18 cellular contexts compared by ENCODE assay signal in genomic region chr16:84879569-84880487, GRCh38.
DNase-seq lines count a peak whose midpoint lies in the region; ATAC-seq and TF ChIP-seq lines count a peak whose summit lies in the region.
"Had no signal": no experiment of that assay in that cellular context is flagged by ENCODE, and none has a peak within 500 bp of the region (broad histone marks: within the 10 kb centered on the region; RNA-seq: fewer than 3 reads in every experiment).

No MANE protein-coding gene starts in this region.

- no peaks in the 10 kb centered on the region for H3K36me3 Mint-ChIP-seq in stimulated activated naive B cell treated with anti-CD40 and anti-IgM and Interleukin-4, amounts not matched to agents 10 μg/mL and 1 μg/mL and 100 μg/mL, for 72 hours
- no peaks in the 10 kb centered on the region for H3K36me3 Mint-ChIP-seq in natural killer cell treated with Interleukin-12 subunit alpha and Interleukin-12 subunit beta and Interleukin-15 and Interleukin-18, amount 100 ng/mL, for 72 hours
- H3K36me3 Mint-ChIP-seq in activated naive CD4-positive, alpha-beta T cell treated with anti-CD3 and anti-CD28 coated beads for 36 hours (ENCODE audit: low read depth): no peaks in the 10 kb centered on the region

- H3K4me1 Mint-ChIP-seq in stimulated activated naive B cell treated with anti-CD40 and anti-IgM and Interleukin-4, amounts not matched to agents 10 μg/mL and 1 μg/mL and 100 μg/mL, for 72 hours: peaks cover 0 to 7% of the 10 kb centered on the region in 2 donors
- no peaks in the 10 kb centered on the region for H3K4me1 Mint-ChIP-seq in natural killer cell treated with Interleukin-12 subunit alpha and Interleukin-12 subunit beta and Interleukin-15 and Interleukin-18, amount 100 ng/mL, for 72 hours (ENCODE audit: low read depth in 2 of 2)
- peaks cover 2% of the 10 kb centered on the region for H3K4me1 Mint-ChIP-seq in activated naive CD4-positive, alpha-beta T cell treated with anti-CD3 and anti-CD28 coated beads for 36 hours (ENCODE audit: low read depth)

- no peaks in the 10 kb centered on the region for H3K9me3 ChIP-seq in HEK293 (ENCODE audit: control insufficient read depth, insufficient read depth, low read depth, low read length)
- H3K9me3 ChIP-seq: psoas muscle, thyroid gland had no signal

- POLR2A ChIA-PET in HEK293 (lab: Yijun Ruan, JAX): no interaction called here

- H3K27ac Mint-ChIP-seq in stimulated activated naive B cell treated with anti-CD40 and anti-IgM and Interleukin-4, amounts not matched to agents 10 μg/mL and 1 μg/mL and 100 μg/mL, for 72 hours: peak overlapping the region; percentile 59
- H3K27ac Mint-ChIP-seq in natural killer cell treated with Interleukin-12 subunit alpha and Interleukin-12 subunit beta and Interleukin-15 and Interleukin-18, amount 100 ng/mL, for 72 hours: peak overlapping the region in 1 of 2 donors; percentile 5
- H3K27ac Mint-ChIP-seq in activated naive CD4-positive, alpha-beta T cell treated with anti-CD3 and anti-CD28 coated beads for 36 hours: no peak overlapping the region

- peaks cover 13 to 16% of the 10 kb centered on the region in 2 donors for H3K27me3 Mint-ChIP-seq in stimulated activated naive B cell treated with anti-CD40 and anti-IgM and Interleukin-4, amounts not matched to agents 10 μg/mL and 1 μg/mL and 100 μg/mL, for 72 hours
- H3K27me3 Mint-ChIP-seq in natural killer cell treated with Interleukin-12 subunit alpha and Interleukin-12 subunit beta and Interleukin-15 and Interleukin-18, amount 100 ng/mL, for 72 hours: peaks cover 21 to 25% of the 10 kb centered on the region in 2 donors
- no peaks in the 10 kb centered on the region for H3K27me3 Mint-ChIP-seq in activated naive CD4-positive, alpha-beta T cell treated with anti-CD3 and anti-CD28 coated beads for 36 hours (ENCODE audit: low read depth)

- peak; percentile 95 for DNase-seq in RPMI7951 (ENCODE audit: low read depth)
- peak; percentile 15 for DNase-seq in inferior parietal cortex (ENCODE audit: extremely low spot score)
- DNase-seq in stimulated activated naive B cell treated with anti-CD40 and anti-IgM and Interleukin-4, amounts not matched to agents 10 μg/mL and 1 μg/mL and 100 μg/mL, for 72 hours: no peak
- no peak for DNase-seq in natural killer cell treated with Interleukin-12 subunit alpha and Interleukin-12 subunit beta and Interleukin-15 and Interleukin-18, amount 100 ng/mL, for 72 hours (ENCODE audit: low spot score)
- DNase-seq in NCI-H1105 (lab: John Stamatoyannopoulos, UW): no peak
- no peak for DNase-seq in activated naive CD4-positive, alpha-beta T cell treated with anti-CD3 and anti-CD28 coated beads for 36 hours
- DNase-seq: activated CD4-positive, CD25-positive, alpha-beta regulatory T cell; activated CD8-positive, alpha-beta memory T cell treated with anti-CD3 and anti-CD28 coated beads, Interleukin-2, amount 50 U/mL, for 48 hours; activated naive CD4-positive, alpha-beta T cell treated with anti-CD3 and anti-CD28 coated beads, Interleukin-2, amount 50 U/mL, for 16 hours; brain microvascular endothelial cell; effector CD4-positive, alpha-beta T cell; foreskin melanocyte; NCI-H1092 treated with DMSO at 0.1 percent for 48 hours; thyroid gland had no signal

- intact Hi-C loops in activated naive CD4-positive, alpha-beta T cell treated with anti-CD3 and anti-CD28 coated beads for 36 hours (cut with micrococcal nuclease): no loop called here

- CTCF ChIA-PET in HEK293 (lab: Yijun Ruan, JAX): interaction anchor here (0.6 kb wide), 1 partner anchor 72 kb away, joined by 4 read pairs; no protein-coding TSS in a partner anchor
- CTCF ChIA-PET in activated naive CD4-positive, alpha-beta T cell treated with anti-CD3 and anti-CD28 coated beads for 36 hours (lab: Charles Lee): interaction anchor here (0.6 to 0.8 kb wide), 2 partner anchors 72 to 310 kb away, joined by 3 to 4 read pairs; no protein-coding TSS in a partner anchor

- no peak overlapping the region for H3K4me3 Mint-ChIP-seq in stimulated activated naive B cell treated with anti-CD40 and anti-IgM and Interleukin-4, amounts not matched to agents 10 μg/mL and 1 μg/mL and 100 μg/mL, for 72 hours
- no peak overlapping the region for H3K4me3 Mint-ChIP-seq in natural killer cell treated with Interleukin-12 subunit alpha and Interleukin-12 subunit beta and Interleukin-15 and Interleukin-18, amount 100 ng/mL, for 72 hours
- no peak overlapping the region for H3K4me3 Mint-ChIP-seq in activated naive CD4-positive, alpha-beta T cell treated with anti-CD3 and anti-CD28 coated beads for 36 hours

- H3K27ac ChIP-seq in HEK293 (ENCODE audit: extremely low read depth, low read depth, low read length): no peak overlapping the region
- H3K27ac ChIP-seq: brain microvascular endothelial cell, C4-2B, psoas muscle, thyroid gland had no signal

- no peaks in the 10 kb centered on the region for H3K4me1 ChIP-seq in HEK293 (ENCODE audit: control insufficient read depth, insufficient read depth, low read length)
- H3K4me1 ChIP-seq: psoas muscle had no signal

- H3K36me3 ChIP-seq in HEK293 (ENCODE audit: control insufficient read depth in 2 of 2, insufficient read depth in 1 of 2, low read length in 2 of 2): no peaks in the 10 kb centered on the region
- H3K36me3 ChIP-seq: thyroid gland had no signal

- no peak for ATAC-seq in stimulated activated naive B cell treated with anti-CD40 and anti-IgM and Interleukin-4, amounts not matched to agents 10 μg/mL and 1 μg/mL and 100 μg/mL, for 72 hours (replicated peaks)
- no peak for ATAC-seq in natural killer cell treated with Interleukin-12 subunit alpha and Interleukin-12 subunit beta and Interleukin-15 and Interleukin-18, amount 100 ng/mL, for 72 hours
- no peak for ATAC-seq in HG02759 (IDR thresholded peaks at IDR 0.05; ENCODE audit: unreplicated experiment)
- ATAC-seq: psoas muscle had no signal

- no peaks in the 10 kb centered on the region for H3K9me3 Mint-ChIP-seq in stimulated activated naive B cell treated with anti-CD40 and anti-IgM and Interleukin-4, amounts not matched to agents 10 μg/mL and 1 μg/mL and 100 μg/mL, for 72 hours
- no peaks in the 10 kb centered on the region for H3K9me3 Mint-ChIP-seq in natural killer cell treated with Interleukin-12 subunit alpha and Interleukin-12 subunit beta and Interleukin-15 and Interleukin-18, amount 100 ng/mL, for 72 hours
- no peaks in the 10 kb centered on the region for H3K9me3 Mint-ChIP-seq in activated naive CD4-positive, alpha-beta T cell treated with anti-CD3 and anti-CD28 coated beads for 36 hours

- TF ChIP-seq CTCF in HEK293 (tag by site-specific recombination; IDR thresholded peaks at IDR 0.05): no peak

- no peak overlapping the region for H3K4me3 ChIP-seq in HEK293 (ENCODE audit: low read depth, low read length)
- H3K4me3 ChIP-seq: psoas muscle, thyroid gland had no signal

TF ChIP-seq in HEK293, 187 proteins besides CTCF, POLR2A, EP300 and RAD21:
- TF ChIP-seq KLF1 (tag by site-specific recombination; IDR thresholded peaks at IDR 0.05) (peak; percentile 32; the same call in 1 of the 2 replicates), MEIS1 (CRISPR knock-in tag; IDR thresholded peaks at IDR 0.05; ENCODE audit: borderline replicate concordance) (no peak), EGR2 (tag by site-specific recombination; IDR thresholded peaks at IDR 0.05; ENCODE audit: low read depth) (0 out of 2 replicates have a peak, but pooled peaks have one; percentile 19), ZBTB20 (tag by site-specific recombination; IDR thresholded peaks at IDR 0.05) (no peak)

Comparison
In these comparisons a context has a peak if more than half of its experiments do, and no peak if none do; other contexts are left out.
1. DNase-seq: peak in RPMI7951 (single experiment) and inferior parietal cortex (single experiment); none in stimulated activated naive B cell treated with anti-CD40 and anti-IgM and Interleukin-4, amounts not matched to agents 10 μg/mL and 1 μg/mL and 100 μg/mL, for 72 hours (single experiment), natural killer cell treated with Interleukin-12 subunit alpha and Interleukin-12 subunit beta and Interleukin-15 and Interleukin-18, amount 100 ng/mL, for 72 hours (single experiment), NCI-H1105 (single experiment) and activated naive CD4-positive, alpha-beta T cell treated with anti-CD3 and anti-CD28 coated beads for 36 hours (single experiment).